ENCODE assay signal across 8 cellular contexts in genomic region chr7:12686894-12687212, GRCh38. TPM values are rescaled to one million over a fixed set of nuclear protein-coding genes. Genes with fewer than 3 reads are reported as not detected.
A peak's percentile ranks its signal among the peaks of the same experiment; 100 is the strongest.
DNase-seq lines count a peak whose midpoint lies in the region; ATAC-seq and TF ChIP-seq lines count a peak whose summit lies in the region.

No MANE protein-coding gene starts in this region.

- DNase-seq in HFFc6 (no peak), stomach (no peak)
- no peak for DNase-seq in activated CD4-positive, alpha-beta memory T cell treated with anti-CD3 and anti-CD28 coated beads for 36 hours
- DNase-seq in stimulated activated CD4-positive, alpha-beta T cell treated with anti-CD3 and anti-CD28 coated beads, Interleukin-12 subunit alpha, Interleukin-12 subunit beta, amount 100 ng/mL, for 4 hours: no peak

- H3K36me3 Mint-ChIP-seq in HFFc6 (ENCODE audit: low read depth): peaks cover 19% of the 10 kb centered on the region
- no peaks in the 10 kb centered on the region for H3K36me3 Mint-ChIP-seq in activated CD4-positive, alpha-beta memory T cell treated with anti-CD3 and anti-CD28 coated beads for 36 hours

- TF ChIP-seq EP300 in stomach (IDR thresholded peaks at IDR 0.05): no peak

- TF ChIP-seq CTCF in HFFc6 (IDR thresholded peaks at IDR 0.05) (peak; percentile 68), stomach (IDR thresholded peaks at IDR 0.05) (peak in 1 of 7 experiments; percentile 44)

- no peaks in the 10 kb centered on the region for H3K27me3 Mint-ChIP-seq in HFFc6 (ENCODE audit: insufficient read depth)
- no peaks in the 10 kb centered on the region for H3K27me3 Mint-ChIP-seq in activated CD4-positive, alpha-beta memory T cell treated with anti-CD3 and anti-CD28 coated beads for 36 hours

- H3K27me3 ChIP-seq in iPS-18a (ENCODE audit: control insufficient read depth, insufficient read depth, low read length): no peaks in the 10 kb centered on the region
- H3K27me3 ChIP-seq in stomach: no peaks in the 10 kb centered on the region

- ATAC-seq in GM21619 (IDR thresholded peaks at IDR 0.05; ENCODE audit: unreplicated experiment): no peak
- ATAC-seq in GM19467 (IDR thresholded peaks at IDR 0.05; ENCODE audit: unreplicated experiment): no peak
- ATAC-seq in HG02970 (IDR thresholded peaks at IDR 0.05; ENCODE audit: low FRiP score, unreplicated experiment): no peak

- no peaks in the 10 kb centered on the region for H3K9me3 Mint-ChIP-seq in HFFc6
- no peaks in the 10 kb centered on the region for H3K9me3 Mint-ChIP-seq in activated CD4-positive, alpha-beta memory T cell treated with anti-CD3 and anti-CD28 coated beads for 36 hours

- H3K27ac Mint-ChIP-seq in HFFc6: peak overlapping the region; percentile 51
- peak overlapping the region; percentile 92 for H3K27ac Mint-ChIP-seq in activated CD4-positive, alpha-beta memory T cell treated with anti-CD3 and anti-CD28 coated beads for 36 hours

- H3K4me3 Mint-ChIP-seq in HFFc6: peak overlapping the region; percentile 90
- H3K4me3 Mint-ChIP-seq in activated CD4-positive, alpha-beta memory T cell treated with anti-CD3 and anti-CD28 coated beads for 36 hours: peak overlapping the region; percentile 91

- H3K9me3 ChIP-seq in iPS-18a (ENCODE audit: control insufficient read depth, low read depth, low read length): no peaks in the 10 kb centered on the region
- no peaks in the 10 kb centered on the region for H3K9me3 ChIP-seq in stomach

- POLR2A ChIA-PET in activated CD4-positive, alpha-beta memory T cell treated with anti-CD3 and anti-CD28 coated beads for 36 hours (lab: Charles Lee): interaction anchor here (0.6 to 1.2 kb wide), 2 partner anchors 32 to 551 kb away, joined by 3 read pairs; no protein-coding TSS in a partner anchor

- TF ChIP-seq POLR2A in stomach (IDR thresholded peaks at IDR 0.05): no peak

- H3K4me1 ChIP-seq in iPS-18a (ENCODE audit: control insufficient read depth, low read depth, low read length): peaks cover 23% of the 10 kb centered on the region
- peaks cover 0 to 37% (median 21%) of the 10 kb centered on the region in 4 donors for H3K4me1 ChIP-seq in stomach

- 0 to 1% (median 0%) methylated on average over 4 to 34 of the region's 34 CpGs; no CpG with 5 or more reads in 1 of the 5 donors for WGBS in stomach, 5 donors

- no peaks in the 10 kb centered on the region for H3K36me3 ChIP-seq in iPS-18a (ENCODE audit: control insufficient read depth, low read depth, low read length)
- H3K36me3 ChIP-seq in stomach: no peaks in the 10 kb centered on the region

- CTCF ChIA-PET in activated CD4-positive, alpha-beta memory T cell treated with anti-CD3 and anti-CD28 coated beads for 36 hours (lab: Charles Lee): interaction anchor here (0.6 to 3.1 kb wide), 24 partner anchors 9 to 1303 kb away, joined by 3 to 17 read pairs (median 4); no protein-coding TSS in a partner anchor

- peaks cover 48% of the 10 kb centered on the region for H3K4me1 Mint-ChIP-seq in HFFc6 (ENCODE audit: low read depth)
- peaks cover 24% of the 10 kb centered on the region for H3K4me1 Mint-ChIP-seq in activated CD4-positive, alpha-beta memory T cell treated with anti-CD3 and anti-CD28 coated beads for 36 hours (ENCODE audit: low read depth)

- intact Hi-C loops in activated CD4-positive, alpha-beta memory T cell treated with anti-CD3 and anti-CD28 coated beads for 36 hours (cut with micrococcal nuclease): loop anchor here (1.0 to 2.0 kb wide), 4 partner anchors 32 to 477 kb away; no protein-coding TSS in a partner anchor
- intact Hi-C loops in stomach (cut with DNase I; ENCODE audit: low total_unique reads): no loop called here

- H3K9ac ChIP-seq in iPS-18a (ENCODE audit: low read length): peak overlapping the region; percentile 88

- H3K27ac ChIP-seq in iPS-18a (ENCODE audit: low read length) (peak overlapping the region; percentile 65), stomach (peak overlapping the region; percentile 88 to 97 (median 95))

- peak overlapping the region; percentile 70 for H3K4me3 ChIP-seq in iPS-18a (ENCODE audit: low read length)
- peak overlapping the region; percentile 64 to 97 (median 86) for H3K4me3 ChIP-seq in stomach

RNA-seq across cellular contexts. Expression of gene ARL4A, which starts 0.6 kb away (rescaled TPM):
- 10 to 100 TPM; 12.5 to 15.5 (median 14.7) TPM for total RNA-seq in HFFc6 (2021; fragmentation: NEBNext Ultra II Directional; extraction: Animal tissue kit (Norgen Biotek cat#: 25700))
- 10 to 100 TPM; 11.3 to 12.7 TPM for total RNA-seq in activated CD4-positive, alpha-beta memory T cell treated with anti-CD3 and anti-CD28 coated beads for 36 hours
- 10 to 100 TPM in 4 of 5 donors, 1 to 10 TPM in 1; 1.2 to 55.4 (median 17.4) TPM for total RNA-seq in stomach
- 10 to 100 TPM; 25.4 to 46.5 (median 37.3) TPM for polyA plus RNA-seq in stomach
